15 cellular contexts compared by ENCODE assay signal in the genomic region with DNA sequence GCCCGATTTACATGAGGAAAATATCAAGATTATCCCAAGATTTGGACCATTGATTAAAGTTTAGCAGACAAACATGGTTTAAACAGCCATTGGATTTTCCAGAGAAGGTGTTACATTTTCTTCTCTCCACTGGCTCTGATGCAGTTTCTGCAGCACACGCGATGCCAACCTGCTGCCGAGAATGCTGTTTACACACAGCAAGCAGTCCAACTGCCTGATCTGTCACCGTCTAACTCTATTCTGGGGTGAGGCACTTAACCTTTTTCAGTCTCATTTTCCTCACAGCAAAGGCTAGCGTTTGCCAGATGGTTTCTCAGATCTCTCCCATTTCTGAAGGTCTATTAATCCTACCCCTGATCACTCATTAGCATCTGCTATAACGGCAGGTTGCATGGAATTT.
DNase-seq lines count a peak whose midpoint lies in the region; ATAC-seq lines count a peak whose summit lies in the region.
"Had no signal": no experiment of that assay in that cellular context is flagged by ENCODE, and none has a peak within 500 bp of the region (broad histone marks: within the 10 kb centered on the region; RNA-seq: fewer than 3 reads in every experiment).

No MANE protein-coding gene starts in this region.

- DNase-seq in NCI-H1105 treated with DMSO at 0.1 percent for 48 hours (lab: John Stamatoyannopoulos, UW), result peak; percentile 69
- peak; percentile 4 for DNase-seq in NCI-H2196 (lab: John Stamatoyannopoulos, UW; ENCODE audit: unreplicated experiment)
- DNase-seq in SHP77 treated with DMSO at 0.1 percent for 48 hours (lab: John Stamatoyannopoulos, UW), result peak; percentile 97
- DNase-seq in pons (ENCODE audit: low spot score), result peak; percentile 31
- DNase-seq in HuH-7.5 (ENCODE audit: low spot score), result no peak
- DNase-seq: activated naive CD8-positive, alpha-beta T cell treated with anti-CD3 and anti-CD28 coated beads for 36 hours; central memory CD4-positive, alpha-beta T cell; endodermal cell; KBM-7; left cardiac atrium; NCI-H226; spleen had no signal

- ATAC-seq in GM18909 (IDR thresholded peaks at IDR 0.05; ENCODE audit: poor library complexity, unreplicated experiment) (no peak), HG03196 (IDR thresholded peaks at IDR 0.05; ENCODE audit: unreplicated experiment) (no peak), HG03439 (IDR thresholded peaks at IDR 0.05; ENCODE audit: unreplicated experiment) (no peak)
- ATAC-seq: left cardiac atrium had no signal
